In the genomic region with DNA sequence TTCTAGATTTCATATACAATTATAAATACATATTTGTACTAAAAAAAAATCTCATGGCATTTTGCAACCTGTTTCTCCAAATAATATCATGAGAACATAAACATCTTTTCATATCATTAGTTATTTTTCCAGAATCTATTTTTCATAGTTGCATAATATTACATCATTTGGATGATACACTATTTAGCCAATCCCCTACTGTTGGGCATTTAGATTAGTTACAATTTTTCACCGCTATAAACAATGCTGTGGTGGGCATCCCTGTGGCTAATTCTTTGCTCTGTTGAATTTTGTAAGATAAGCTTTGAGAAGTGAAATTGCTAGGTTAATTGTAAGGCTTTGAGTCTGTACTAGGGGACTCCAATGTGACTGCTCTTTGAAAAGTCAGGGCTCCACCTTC, we compare ENCODE assay signal across 36 cellular contexts. TPM values are rescaled to one million over a fixed set of nuclear protein-coding genes. Genes with fewer than 3 reads are reported as not detected.
"Had no signal": no experiment of that assay in that cellular context is flagged by ENCODE, and none has a peak within 500 bp of the region (broad histone marks: within the 10 kb centered on the region; RNA-seq: fewer than 3 reads in every experiment).

No MANE protein-coding gene starts in this region.

- ATAC-seq: natural killer cell; psoas muscle; right cardiac atrium; right lobe of liver; stimulated activated naive B cell treated with anti-CD40 and anti-IgM and Interleukin-4, amounts not matched to agents 10 μg/mL and 1 μg/mL and 100 μg/mL, for 72 hours had no signal

- H2AFZ ChIP-seq: neural progenitor cell, parathyroid adenoma had no signal

- H3K4me2 ChIP-seq: neural progenitor cell, smooth muscle cell had no signal

- H3K4me3 Mint-ChIP-seq: natural killer cell; nephron; neural progenitor cell; stimulated activated naive B cell treated with anti-CD40 and anti-IgM and Interleukin-4, amounts not matched to agents 10 μg/mL and 1 μg/mL and 100 μg/mL, for 72 hours; stimulated activated naive CD8-positive, alpha-beta T cell treated with anti-CD3 and anti-CD28 coated beads, Interleukin-15, Interleukin-2, amounts not matched to agents 100 ng/mL and 50 ng/mL, for 24 hours had no signal

- H3K27ac ChIP-seq: neural progenitor cell, ovary, parathyroid adenoma, psoas muscle, right lobe of liver, skin epidermis, spleen, stomach, thoracic aorta, thyroid gland, tibial nerve, upper lobe of left lung, vagina had no signal

- H3K36me3 Mint-ChIP-seq: natural killer cell; neural progenitor cell; stimulated activated naive B cell treated with anti-CD40 and anti-IgM and Interleukin-4, amounts not matched to agents 10 μg/mL and 1 μg/mL and 100 μg/mL, for 72 hours had no signal

- H3K9me3 Mint-ChIP-seq: natural killer cell; nephron; neural progenitor cell; stimulated activated naive B cell treated with anti-CD40 and anti-IgM and Interleukin-4, amounts not matched to agents 10 μg/mL and 1 μg/mL and 100 μg/mL, for 72 hours; stimulated activated naive CD8-positive, alpha-beta T cell treated with anti-CD3 and anti-CD28 coated beads, Interleukin-15, Interleukin-2, amounts not matched to agents 100 ng/mL and 50 ng/mL, for 24 hours had no signal

- H3K4me1 ChIP-seq: neural progenitor cell, parathyroid adenoma, psoas muscle, right lobe of liver, thyroid gland, tibial nerve, vagina had no signal

- H3K79me2 ChIP-seq: parathyroid adenoma had no signal

- H3K36me3 ChIP-seq: neural progenitor cell, ovary, right lobe of liver, spleen, stomach, thoracic aorta, thyroid gland, tibial nerve, upper lobe of left lung, vagina had no signal

- H3K27ac Mint-ChIP-seq: natural killer cell; nephron; neural progenitor cell; progenitor cell of endocrine pancreas; stimulated activated naive B cell treated with anti-CD40 and anti-IgM and Interleukin-4, amounts not matched to agents 10 μg/mL and 1 μg/mL and 100 μg/mL, for 72 hours; stimulated activated naive CD8-positive, alpha-beta T cell treated with anti-CD3 and anti-CD28 coated beads, Interleukin-15, Interleukin-2, amounts not matched to agents 100 ng/mL and 50 ng/mL, for 24 hours had no signal

- H3K27me3 ChIP-seq: ovary, right lobe of liver, thyroid gland, tibial nerve, upper lobe of left lung, vagina had no signal

- DNase-seq: natural killer cell; occipital lobe; ovary; posterior cingulate gyrus; psoas muscle; right cardiac atrium; right lobe of liver; spleen; stimulated activated CD4-positive, alpha-beta T cell treated with anti-CD3 and anti-CD28 coated beads, Interleukin-12 subunit alpha, Interleukin-12 subunit beta, amount 100 ng/mL, for 4 hours; stimulated activated CD4-positive, alpha-beta T cell treated with anti-CD3 and anti-CD28 coated beads, Interleukin-1b, Interleukin-23, amount 100 ng/mL, for 48 hours; stimulated activated CD4-positive, alpha-beta T cell treated with anti-CD3 and anti-CD28 coated beads, Interleukin-4, amount 100 ng/mL, for 1 hour; stimulated activated CD4-positive, alpha-beta T cell treated with anti-CD3 and anti-CD28 coated beads, Interleukin-4, amount 100 ng/mL, for 4 hours; stimulated activated CD8-positive, alpha-beta memory T cell treated with anti-CD3 and anti-CD28 coated beads, Interleukin-4, amount 100 ng/mL, for 48 hours; stimulated activated naive B cell treated with anti-CD40 and anti-IgM and Interleukin-4, amounts not matched to agents 10 μg/mL and 1 μg/mL and 100 μg/mL, for 72 hours; stimulated activated naive CD4-positive, alpha-beta T cell treated with Interleukin-2 at 50 U/mL for 16 hours; stomach; thyroid gland; trophoblast cell; upper lobe of left lung had no signal

- H3K9ac ChIP-seq: neural progenitor cell, parathyroid adenoma had no signal

- FAIRE-seq: urothelium cell line had no signal

- H3K4me3 ChIP-seq: neural progenitor cell, ovary, psoas muscle, right lobe of liver, skin epidermis, smooth muscle cell, spleen, stomach, thoracic aorta, thyroid gland, tibial nerve, upper lobe of left lung, vagina had no signal

- H3K9me3 ChIP-seq: ovary, psoas muscle, right lobe of liver, thoracic aorta, thyroid gland, tibial nerve, vagina had no signal

RNA-seq across cellular contexts. Expression of a gene that starts 2.2 kb away (rescaled TPM):
- total RNA-seq: occipital lobe, osteoblast, ovary, progenitor cell of endocrine pancreas, psoas muscle, renal cortical epithelial cell, right cardiac atrium, right lobe of liver, smooth muscle cell, spleen, subcutaneous adipose tissue, temporal lobe, thoracic aorta, thyroid gland, ureter, vagina had no signal
- polyA plus RNA-seq: neural cell, ovary, psoas muscle, right cardiac atrium, smooth muscle cell, spleen, stomach had no signal
